19 cellular contexts compared by ENCODE assay signal in the genomic region with DNA sequence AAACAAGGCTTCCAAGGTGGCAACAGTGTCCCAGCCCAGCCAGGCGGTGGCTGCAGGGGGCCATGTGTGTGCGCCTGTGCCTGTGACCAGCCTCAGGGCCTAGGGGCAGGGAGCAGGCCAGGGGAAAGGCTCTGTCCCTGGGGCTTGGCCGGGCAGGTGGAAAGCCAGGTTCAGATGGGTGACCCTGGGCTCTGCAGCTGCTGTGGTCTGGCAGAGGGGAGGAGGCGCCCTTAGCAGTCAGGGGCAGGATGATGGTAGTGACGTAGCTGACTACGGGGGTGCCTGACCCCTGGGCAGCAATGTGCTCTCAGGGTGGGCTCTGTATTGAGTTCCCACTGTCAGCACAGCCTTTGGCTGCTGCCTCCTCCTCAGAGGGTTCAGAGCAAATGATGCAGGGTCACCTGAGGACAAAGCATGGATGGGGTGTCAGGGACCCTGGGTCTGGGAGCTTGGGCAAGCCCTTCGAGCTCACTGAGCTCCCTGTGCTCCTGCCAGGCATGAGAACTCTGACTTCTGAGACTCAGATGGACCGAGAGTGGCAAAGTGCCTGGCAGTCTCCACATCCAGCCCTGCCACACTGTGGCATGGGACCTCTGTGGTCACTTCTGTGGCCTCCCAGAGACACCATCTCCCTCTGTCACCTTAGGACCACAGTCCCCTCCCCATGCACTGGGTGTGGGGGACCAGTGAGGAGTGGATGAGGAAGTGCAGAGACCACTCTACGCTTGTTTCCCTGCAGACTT. TPM values are rescaled to one million over a fixed set of nuclear protein-coding genes. Genes with fewer than 3 reads are reported as not detected.
DNase-seq lines count a peak whose midpoint lies in the region; ATAC-seq and TF ChIP-seq lines count a peak whose summit lies in the region.
"Had no signal": no experiment of that assay in that cellular context is flagged by ENCODE, and none has a peak within 500 bp of the region (broad histone marks: within the 10 kb centered on the region; RNA-seq: fewer than 3 reads in every experiment).

No MANE protein-coding gene starts in this region.

- H3K9ac ChIP-seq in GM23248, result no peak overlapping the region

- TF ChIP-seq CTCF in RWPE1 (conservative IDR thresholded peaks at IDR 0.05; ENCODE audit: low read depth), result no peak

- DNase-seq in activated naive CD4-positive, alpha-beta T cell treated with anti-CD3 and anti-CD28 coated beads, Interleukin-2, amount 10 ng/mL, durations not matched to agents 7 days and 5 days, result no peak
- no peak for DNase-seq in activated naive CD4-positive, alpha-beta T cell (lab: John Stamatoyannopoulos, UW)
- no peak for DNase-seq in RWPE1 (ENCODE audit: low spot score)
- DNase-seq in effector memory CD8-positive, alpha-beta T cell, result no peak
- DNase-seq in stimulated activated naive CD8-positive, alpha-beta T cell treated with anti-CD3 and anti-CD28 coated beads, Interleukin-15, Interleukin-2, amounts not matched to agents 100 U/mL and 50 U/mL, for 24 hours, result peak; percentile 17
- DNase-seq in GM23248, result no peak
- no peak for DNase-seq in hippocampal formation (lab: John Stamatoyannopoulos, UW)
- DNase-seq: activated B cell treated with CpG ODN at 0.5 μM for 24 hours, activated gamma-delta T cell, DMS79 treated with DMSO at 0.1 percent for 48 hours, KBM-7, NCI-H1436, NCI-H446 treated with DMSO at 0.1 percent for 48 hours, spleen had no signal

- no peaks in the 10 kb centered on the region for H3K36me3 ChIP-seq in GM23248 (ENCODE audit: low read depth)
- H3K36me3 ChIP-seq: breast epithelium had no signal

- H3F3A ChIP-seq in GM23248 (ENCODE audit: insufficient read depth), result no peaks in the 10 kb centered on the region

- no peaks in the 10 kb centered on the region for H3K4me1 ChIP-seq in GM23248 (ENCODE audit: insufficient read depth)
- H3K4me1 ChIP-seq: foreskin keratinocyte had no signal

- H3K27ac ChIP-seq in RWPE1, result peak overlapping the region; percentile 55
- H3K27ac ChIP-seq in GM23248, result no peak overlapping the region
- H3K27ac ChIP-seq: foreskin keratinocyte had no signal

- H3K4me2 ChIP-seq in GM23248 (ENCODE audit: unreplicated experiment), result no peak overlapping the region

- H3K27me3 ChIP-seq in GM23248 (replicated peaks; ENCODE audit: insufficient read depth), result no peaks in the 10 kb centered on the region
- H3K27me3 ChIP-seq: breast epithelium, foreskin keratinocyte, spleen had no signal

- H3K27me3 Mint-ChIP-seq in activated naive CD4-positive, alpha-beta T cell treated with anti-CD3 and anti-CD28 coated beads, Interleukin-2, amount 10 ng/mL, durations not matched to agents 7 days and 5 days, result no peaks in the 10 kb centered on the region
- no peaks in the 10 kb centered on the region for H3K27me3 Mint-ChIP-seq in effector memory CD8-positive, alpha-beta T cell
- H3K27me3 Mint-ChIP-seq: activated B cell treated with CpG ODN at 0.5 μM for 24 hours had no signal

- H2AFZ ChIP-seq in GM23248, result no peak overlapping the region

- CTCF ChIA-PET in activated naive CD4-positive, alpha-beta T cell treated with anti-CD3 and anti-CD28 coated beads, Interleukin-2, amount 10 ng/mL, durations not matched to agents 7 days and 5 days (lab: Charles Lee), result interaction anchor here (0.8 to 1.7 kb wide), 4 partner anchors 11 to 415 kb away, joined by 3 to 13 read pairs (median 4); no protein-coding TSS in a partner anchor
- CTCF ChIA-PET in RWPE1 (lab: Yijun Ruan, JAX), result interaction anchor here (1.0 to 1.6 kb wide), 2 partner anchors 397 to 415 kb away, joined by 3 to 4 read pairs; no protein-coding TSS in a partner anchor

- H3K4me3 ChIP-seq in GM23248, result no peak overlapping the region
- H3K4me3 ChIP-seq: breast epithelium, spleen had no signal

- H3K9me3 Mint-ChIP-seq in activated naive CD4-positive, alpha-beta T cell treated with anti-CD3 and anti-CD28 coated beads, Interleukin-2, amount 10 ng/mL, durations not matched to agents 7 days and 5 days, result no peaks in the 10 kb centered on the region
- no peaks in the 10 kb centered on the region for H3K9me3 Mint-ChIP-seq in effector memory CD8-positive, alpha-beta T cell
- H3K9me3 Mint-ChIP-seq: activated B cell treated with CpG ODN at 0.5 μM for 24 hours had no signal

- WGBS in GM23248 (ENCODE audit: low coverage in 1 of 2, low lambda C conversion rate in 2 of 2, missing lambda C conversion rate in 2 of 2), 2 experiments, result 96 to 97% methylated on average over 9 of the region's 9 CpGs

- no peaks in the 10 kb centered on the region for H3K79me2 ChIP-seq in GM23248 (ENCODE audit: insufficient read depth)

- peaks cover 9% of the 10 kb centered on the region for H3K36me3 Mint-ChIP-seq in activated naive CD4-positive, alpha-beta T cell treated with anti-CD3 and anti-CD28 coated beads, Interleukin-2, amount 10 ng/mL, durations not matched to agents 7 days and 5 days
- peaks cover 6% of the 10 kb centered on the region for H3K36me3 Mint-ChIP-seq in effector memory CD8-positive, alpha-beta T cell (ENCODE audit: insufficient read depth)

- H3K4me3 Mint-ChIP-seq in activated naive CD4-positive, alpha-beta T cell treated with anti-CD3 and anti-CD28 coated beads, Interleukin-2, amount 10 ng/mL, durations not matched to agents 7 days and 5 days, result no peak overlapping the region
- peak overlapping the region in 1 of 2 donors; percentile 21 for H3K4me3 Mint-ChIP-seq in effector memory CD8-positive, alpha-beta T cell
- H3K4me3 Mint-ChIP-seq: activated B cell treated with CpG ODN at 0.5 μM for 24 hours had no signal

- POLR2A ChIA-PET in RWPE1 (lab: Yijun Ruan, JAX; ENCODE audit: low non-redundant PET), result no interaction called here

- in situ Hi-C loops in GM23248 (cut with MboI), result no loop called here

- H3K27ac Mint-ChIP-seq in activated naive CD4-positive, alpha-beta T cell treated with anti-CD3 and anti-CD28 coated beads, Interleukin-2, amount 10 ng/mL, durations not matched to agents 7 days and 5 days, result peak overlapping the region; percentile 93
- H3K27ac Mint-ChIP-seq in effector memory CD8-positive, alpha-beta T cell, result peak overlapping the region; percentile 85 to 88
- H3K27ac Mint-ChIP-seq: activated B cell treated with CpG ODN at 0.5 μM for 24 hours had no signal

- no peak for ATAC-seq in effector memory CD8-positive, alpha-beta T cell (replicated peaks)
- ATAC-seq in stimulated activated naive CD8-positive, alpha-beta T cell treated with anti-CD3 and anti-CD28 coated beads, Interleukin-15, Interleukin-2, amounts not matched to agents 100 U/mL and 50 U/mL, for 24 hours, result peak; percentile 3
- ATAC-seq in GM19395 (IDR thresholded peaks at IDR 0.05; ENCODE audit: unreplicated experiment), result no peak

- peaks cover 59% of the 10 kb centered on the region for H3K4me1 Mint-ChIP-seq in activated naive CD4-positive, alpha-beta T cell treated with anti-CD3 and anti-CD28 coated beads, Interleukin-2, amount 10 ng/mL, durations not matched to agents 7 days and 5 days
- peaks cover 12 to 30% of the 10 kb centered on the region in 2 donors for H3K4me1 Mint-ChIP-seq in effector memory CD8-positive, alpha-beta T cell (ENCODE audit: low read depth in 2 of 2)

- H4K20me1 ChIP-seq in GM23248 (ENCODE audit: insufficient read depth), result no peaks in the 10 kb centered on the region

- H3K9me3 ChIP-seq in GM23248 (ENCODE audit: low read depth), result no peaks in the 10 kb centered on the region
- H3K9me3 ChIP-seq: breast epithelium, spleen had no signal

- H3K9me2 ChIP-seq in GM23248 (ENCODE audit: insufficient read depth), result no peaks in the 10 kb centered on the region

RNA-seq across cellular contexts. Expression of a gene that starts 56.6 kb away (rescaled TPM):
- total RNA-seq in GM23248 (2014; rRNA removed; shearing (Covaris generic)), result not detected in 2 replicates
- polyA plus RNA-seq in GM23248 (2016; fragmentation: Nextera tagmentation; extraction: Ambion mirVana), result not detected in 2 replicates
- total RNA-seq: breast epithelium, foreskin keratinocyte, mesenteric fat pad, omental fat pad, spleen had no signal
- polyA plus RNA-seq: foreskin keratinocyte, spleen had no signal
